Comparison of ENCODE assay signal across 19 cellular contexts in genomic region chr12:124210991-124211577, GRCh38.
DNase-seq lines count a peak whose midpoint lies in the region; ATAC-seq, FAIRE-seq and TF ChIP-seq lines count a peak whose summit lies in the region.
"Had no signal": no experiment of that assay in that cellular context is flagged by ENCODE, and none has a peak within 500 bp of the region (broad histone marks: within the 10 kb centered on the region; RNA-seq: fewer than 3 reads in every experiment).

No MANE protein-coding gene starts in this region.

- H3K27me3 Mint-ChIP-seq in neural progenitor cell (ENCODE audit: insufficient read depth, low read depth), result no peaks in the 10 kb centered on the region

- CTCF ChIA-PET in HepG2 (lab: Yijun Ruan, JAX; ENCODE audit: low intra/inter-chr PET ratio, low total read pairs) (no interaction called here), K562 (lab: Yijun Ruan, JAX; ENCODE audit: low intra/inter-chr PET ratio) (no interaction called here), SK-N-SH (lab: Yijun Ruan, JAX) (interaction anchor here (1.0 kb wide), 1 partner anchor 561 kb away, joined by 3 read pairs; no protein-coding TSS in a partner anchor)

- TF ChIP-seq EP300 in HepG2 (IDR thresholded peaks at IDR 0.05; ENCODE audit: low read depth in 2 of 2, low read length in 2 of 2), result no peak
- no peak for TF ChIP-seq EP300 in HepG2 (CRISPR knock-in tag; IDR thresholded peaks at IDR 0.05; ENCODE audit: borderline replicate concordance)
- TF ChIP-seq EP300 in K562 (IDR thresholded peaks at IDR 0.05; ENCODE audit: low read length), result no peak
- no peak for TF ChIP-seq EP300 in SK-N-SH (IDR thresholded peaks at IDR 0.05; ENCODE audit: borderline replicate concordance in 1 of 2, low read depth in 1 of 2, low read length in 1 of 2)

- no peak overlapping the region for H2AFZ ChIP-seq in HepG2 (ENCODE audit: low read length)
- H2AFZ ChIP-seq in K562 (ENCODE audit: low read depth, low read length), result no peak overlapping the region
- no peak overlapping the region for H2AFZ ChIP-seq in neural progenitor cell (replicated peaks)
- H2AFZ ChIP-seq in SK-N-SH (ENCODE audit: low read depth), result no peak overlapping the region

- H4K20me1 ChIP-seq in HepG2 (ENCODE audit: insufficient read depth, low read length), result no peaks in the 10 kb centered on the region
- no peaks in the 10 kb centered on the region for H4K20me1 ChIP-seq in K562 (replicated peaks; ENCODE audit: control insufficient read depth, insufficient read depth, low read length)
- no peaks in the 10 kb centered on the region for H4K20me1 ChIP-seq in neural progenitor cell (ENCODE audit: low read depth)
- no peaks in the 10 kb centered on the region for H4K20me1 ChIP-seq in SK-N-SH (ENCODE audit: insufficient read depth)
- H4K20me1 ChIP-seq: BLaER1 had no signal

- peaks cover 17% of the 10 kb centered on the region for H3F3A ChIP-seq in neural progenitor cell (ENCODE audit: low read depth)
- H3F3A ChIP-seq in SK-N-SH (replicated peaks; ENCODE audit: insufficient read depth), result no peaks in the 10 kb centered on the region

- no peak for TF ChIP-seq CTCF in HepG2 (CRISPR knock-in tag; IDR thresholded peaks at IDR 0.05)
- TF ChIP-seq CTCF in right lobe of liver (IDR thresholded peaks at IDR 0.05), result no peak
- no peak for TF ChIP-seq CTCF in K562 (IDR thresholded peaks at IDR 0.05 in 2 of 3, conservative IDR thresholded peaks at IDR 0.05 in 1 of 3; ENCODE audit: insufficient read depth in 2 of 3, low read depth in 1 of 3, low read length in 3 of 3)
- no peak for TF ChIP-seq CTCF in neural progenitor cell (IDR thresholded peaks at IDR 0.05)
- TF ChIP-seq CTCF in SK-N-SH (IDR thresholded peaks at IDR 0.05), result no peak
- no peak for TF ChIP-seq CTCF in GM10266 (IDR thresholded peaks at IDR 0.05; ENCODE audit: control insufficient read depth, insufficient read depth, low read depth, missing control alignments)

- DNase-seq in HepG2 (ENCODE audit: low spot score) (no peak), right lobe of liver (no peak), K562 (ENCODE audit: extremely low read depth in 1 of 4, low spot score in 3 of 4) (no peak), neural progenitor cell (ENCODE audit: low spot score) (no peak), SK-N-SH (no peak), GM10266 (ENCODE audit: extremely low spot score) (no peak)
- DNase-seq: CD4-positive, alpha-beta memory T cell; DMS153; DMS79; GF-D8; H9 had no signal

- POLR2A ChIA-PET in HepG2 (lab: Yijun Ruan, JAX) (no interaction called here), K562 (lab: Yijun Ruan, JAX) (no interaction called here), SK-N-SH (lab: Yijun Ruan, JAX) (no interaction called here)

- peaks cover 44% of the 10 kb centered on the region for H3K9me3 Mint-ChIP-seq in neural progenitor cell

- in situ Hi-C loops in HepG2 (cut with HindIII; ENCODE audit: extremely low pct_ligation_motif_present, low pct_unique_long_range_greater_than_20kb), result no loop called here
- in situ Hi-C loops in K562 (cut with MboI), result no loop called here

- TF ChIP-seq POLR2A in HepG2 (IDR thresholded peaks at IDR 0.05; ENCODE audit: insufficient read depth in 1 of 2, low read depth in 2 of 2, low read length in 2 of 2) (no peak), right lobe of liver (IDR thresholded peaks at IDR 0.05) (no peak), K562 (conservative IDR thresholded peaks at IDR 0.05) (no peak)

- no peak overlapping the region for H3K27ac ChIP-seq in HepG2 (ENCODE audit: extremely low read length, insufficient read depth, low read length)
- H3K27ac ChIP-seq in right lobe of liver, result no peak overlapping the region
- no peak overlapping the region for H3K27ac ChIP-seq in K562 (ENCODE audit: extremely low read depth, low read depth, low read length)
- no peak overlapping the region for H3K27ac ChIP-seq in neural progenitor cell
- no peak overlapping the region for H3K27ac ChIP-seq in SK-N-SH (ENCODE audit: low read depth in 2 of 2, low read length in 1 of 2)
- H3K27ac ChIP-seq: 22Rv1, A549, BLaER1 had no signal

- H3K4me1 Mint-ChIP-seq in neural progenitor cell, result peaks cover 33% of the 10 kb centered on the region
- H3K4me1 Mint-ChIP-seq: CD14-positive monocyte; CD4-positive, alpha-beta memory T cell had no signal

- H3K9ac ChIP-seq in HepG2 (ENCODE audit: insufficient read depth, low read depth, low read length) (no peak overlapping the region), K562 (ENCODE audit: insufficient read depth in 1 of 2, low read depth in 2 of 2, low read length in 2 of 2) (no peak overlapping the region), neural progenitor cell (no peak overlapping the region), SK-N-SH (no peak overlapping the region)
- H3K9ac ChIP-seq: BLaER1 had no signal

- intact Hi-C loops in HepG2 (cut with micrococcal nuclease; ENCODE audit: unreplicated experiment), result no loop called here
- intact Hi-C loops in right lobe of liver (cut with DNase I), result no loop called here
- intact Hi-C loops in K562 (cut with micrococcal nuclease), result no loop called here

- FAIRE-seq in HepG2 (lab: Jason Lieb, UNC), result no peak
- FAIRE-seq in K562 (lab: Jason Lieb, UNC), result peak; percentile 51
- FAIRE-seq: A549, GM12878, GM19239, H1 had no signal

- peak overlapping the region; percentile 65 for H3K27ac Mint-ChIP-seq in neural progenitor cell
- H3K27ac Mint-ChIP-seq: H9 had no signal

- H3K9me3 ChIP-seq in HepG2 (ENCODE audit: low read length) (peaks cover 5% of the 10 kb centered on the region; the same call in 1 of the 2 replicates), right lobe of liver (no peaks in the 10 kb centered on the region), K562 (replicated peaks; ENCODE audit: control insufficient read depth, insufficient read depth, low read depth, low read length) (0 out of 2 replicates have a peak, but pooled peaks cover 2% of the 10 kb centered on the region), neural progenitor cell (ENCODE audit: low read depth) (no peaks in the 10 kb centered on the region), SK-N-SH (no peaks in the 10 kb centered on the region)

- H3K4me3 Mint-ChIP-seq in neural progenitor cell, result no peak overlapping the region
- H3K4me3 Mint-ChIP-seq: CD4-positive, alpha-beta memory T cell; H9 had no signal

- no peaks in the 10 kb centered on the region for H3K9me1 ChIP-seq in K562 (ENCODE audit: control insufficient read depth, insufficient read depth, low read length)

- no peak for ATAC-seq in HepG2
- ATAC-seq in right lobe of liver, result no peak
- no peak for ATAC-seq in K562
- ATAC-seq in HG03108 (IDR thresholded peaks at IDR 0.05; ENCODE audit: unreplicated experiment), result no peak
- ATAC-seq: A549, GM12878 had no signal

- no TSS peak for BruUV-seq in HepG2 (replicated peaks; lab: Mats Ljungman, UMichigan)
- no TSS peak for BruUV-seq in K562 (replicated peaks; lab: Mats Ljungman, UMichigan)

- no peaks in the 10 kb centered on the region for H3K4me1 ChIP-seq in HepG2 (ENCODE audit: insufficient read depth, low read length)
- no peaks in the 10 kb centered on the region for H3K4me1 ChIP-seq in right lobe of liver
- H3K4me1 ChIP-seq in K562 (replicated peaks in 1 of 2; ENCODE audit: control insufficient read depth in 2 of 2, insufficient read depth in 2 of 2, low read length in 2 of 2), result peaks cover 0 to 3% of the 10 kb centered on the region in 2 experiments; a peak in 1 of 5 replicates
- H3K4me1 ChIP-seq in neural progenitor cell, result peaks cover 13% of the 10 kb centered on the region
- no peaks in the 10 kb centered on the region for H3K4me1 ChIP-seq in SK-N-SH (ENCODE audit: control insufficient read depth in 1 of 2, insufficient read depth in 2 of 2, low read depth in 1 of 2, low read length in 1 of 2)
- H3K4me1 ChIP-seq: A549 had no signal

- H3K36me3 Mint-ChIP-seq in neural progenitor cell, result peaks cover 12% of the 10 kb centered on the region
- H3K36me3 Mint-ChIP-seq: CD14-positive monocyte had no signal

- H3K4me3 ChIP-seq in HepG2 (replicated peaks in 1 of 3; ENCODE audit: insufficient read depth in 1 of 3, low read depth in 2 of 3, low read length in 3 of 3), result no peak overlapping the region
- no peak overlapping the region for H3K4me3 ChIP-seq in right lobe of liver
- no peak overlapping the region for H3K4me3 ChIP-seq in K562
- H3K4me3 ChIP-seq in neural progenitor cell, result no peak overlapping the region
- H3K4me3 ChIP-seq in SK-N-SH (ENCODE audit: low read depth in 2 of 2, low read length in 1 of 2), result no peak overlapping the region
- H3K4me3 ChIP-seq: A549, BLaER1, GM12878 had no signal

- TF ChIP-seq RAD21 in HepG2 (CRISPR knock-in tag; IDR thresholded peaks at IDR 0.05), result no peak
- TF ChIP-seq RAD21 in K562 (CRISPR knock-in tag; conservative IDR thresholded peaks at IDR 0.05 in 1 of 2, IDR thresholded peaks at IDR 0.05 in 1 of 2), result no peak
- no peak for TF ChIP-seq RAD21 in SK-N-SH (IDR thresholded peaks at IDR 0.05; ENCODE audit: low read length)

- H3K4me2 ChIP-seq in HepG2 (ENCODE audit: low read depth, low read length) (no peak overlapping the region), K562 (ENCODE audit: insufficient read depth, low read length) (no peak overlapping the region), neural progenitor cell (no peak overlapping the region), SK-N-SH (no peak overlapping the region)
- H3K4me2 ChIP-seq: A549, BLaER1 had no signal

- H3K79me2 ChIP-seq in HepG2 (ENCODE audit: insufficient read depth, low read length) (no peaks in the 10 kb centered on the region), K562 (ENCODE audit: control insufficient read depth, insufficient read depth, low read length) (no peaks in the 10 kb centered on the region), neural progenitor cell (ENCODE audit: low read depth) (no peaks in the 10 kb centered on the region), SK-N-SH (ENCODE audit: insufficient read depth) (no peaks in the 10 kb centered on the region)

- 48% methylated on average over 4 of the region's 4 CpGs for WGBS in HepG2 (ENCODE audit: low lambda C conversion rate)
- WGBS in right lobe of liver (ENCODE audit: insufficient coverage, low coverage, low lambda C conversion rate, missing lambda C conversion rate), result 80% methylated on average over 4 of the region's 4 CpGs
- WGBS in K562 (ENCODE audit: insufficient coverage, low coverage, missing lambda C conversion rate), result 2% methylated on average over 4 of the region's 4 CpGs
- WGBS in SK-N-SH (ENCODE audit: low lambda C conversion rate), result 56% methylated on average over 4 of the region's 4 CpGs

- H3K9me2 ChIP-seq in SK-N-SH, result no peaks in the 10 kb centered on the region

- peaks cover 2 to 8% of the 10 kb centered on the region in 2 experiments; a peak in 3 of 5 replicates for H3K27me3 ChIP-seq in HepG2 (ENCODE audit: control insufficient read depth in 1 of 2, insufficient read depth in 2 of 2, low read length in 2 of 2)
- no peaks in the 10 kb centered on the region for H3K27me3 ChIP-seq in right lobe of liver
- peaks cover 35 to 63% of the 10 kb centered on the region in 2 experiments for H3K27me3 ChIP-seq in K562 (ENCODE audit: control insufficient read depth in 2 of 2, insufficient read depth in 2 of 2, low read length in 2 of 2)
- H3K27me3 ChIP-seq in neural progenitor cell, result no peaks in the 10 kb centered on the region
- no peaks in the 10 kb centered on the region for H3K27me3 ChIP-seq in SK-N-SH (ENCODE audit: insufficient read depth)
- H3K27me3 ChIP-seq: BLaER1 had no signal

- H3K36me3 ChIP-seq in HepG2 (replicated peaks in 1 of 2; ENCODE audit: control insufficient read depth in 1 of 2, insufficient read depth in 2 of 2, low read length in 2 of 2) (no peaks in the 10 kb centered on the region), right lobe of liver (no peaks in the 10 kb centered on the region), K562 (ENCODE audit: control insufficient read depth, insufficient read depth, low read length) (no peaks in the 10 kb centered on the region), neural progenitor cell (no peaks in the 10 kb centered on the region), SK-N-SH (replicated peaks in 1 of 2; ENCODE audit: control insufficient read depth in 1 of 2, insufficient read depth in 2 of 2, low read length in 1 of 2) (no peaks in the 10 kb centered on the region)
- H3K36me3 ChIP-seq: BLaER1 had no signal

Comparison
In these comparisons a context has a peak if more than half of its experiments do, and no peak if none do; other contexts are left out.
1. Of the 241 proteins assayed by ChIP-seq in both HepG2 and K562: peak only in HepG2: none; only in K562: none; in both: ZNF12; in neither: 240.